Comparison of ENCODE assay signal across 8 cellular contexts in genomic region chr15:88894819-88895767, GRCh38. TPM values are rescaled to one million over a fixed set of nuclear protein-coding genes. Genes with fewer than 3 reads are reported as not detected.
DNase-seq lines count a peak whose midpoint lies in the region; ATAC-seq and TF ChIP-seq lines count a peak whose summit lies in the region.

Gene HAPLN3, minus strand, starts transcription at chr15:88895544. Its CDS starts 8,246 bp downstream, at chr15:88887298.

- H3K36me3 ChIP-seq in RWPE2 (ENCODE audit: low read depth) = no peaks in the 10 kb centered on the region
- H3K36me3 ChIP-seq in skeletal muscle tissue (ENCODE audit: control insufficient read depth in 3 of 3, insufficient read depth in 3 of 3, low read length in 3 of 3) = peaks cover 7 to 12% (median 8%) of the 10 kb centered on the region in 3 donors

- TF ChIP-seq CTCF in RWPE2 (IDR thresholded peaks at IDR 0.05; ENCODE audit: poor library complexity, severe bottlenecking) = no peak

- peak within 1 kb of the TSS; percentile 86 for H3K4me3 Mint-ChIP-seq in activated naive CD4-positive, alpha-beta T cell treated with anti-CD3 and anti-CD28 coated beads for 36 hours

- H3K9ac ChIP-seq in skeletal muscle tissue (ENCODE audit: low read depth in 1 of 3, low read length in 3 of 3) = peak within 1 kb of the TSS in 2 of 3 donors; percentile 66 to 69

- no peaks in the 10 kb centered on the region for H3K27me3 Mint-ChIP-seq in activated naive CD4-positive, alpha-beta T cell treated with anti-CD3 and anti-CD28 coated beads for 36 hours (ENCODE audit: low read depth)

- H3K4me1 ChIP-seq in RWPE2 (ENCODE audit: insufficient read depth, poor library complexity, severe bottlenecking) (no peaks in the 10 kb centered on the region), skeletal muscle tissue (ENCODE audit: control insufficient read depth in 3 of 3, insufficient read depth in 3 of 3, low read length in 3 of 3) (peaks cover 34 to 49% (median 48%) of the 10 kb centered on the region in 3 donors)

- H3K9me3 ChIP-seq in RWPE2 (ENCODE audit: severe bottlenecking) = no peaks in the 10 kb centered on the region
- H3K9me3 ChIP-seq in skeletal muscle tissue (ENCODE audit: control insufficient read depth in 3 of 3, low read length in 3 of 3) = no peaks in the 10 kb centered on the region

- H3K27ac Mint-ChIP-seq in activated naive CD4-positive, alpha-beta T cell treated with anti-CD3 and anti-CD28 coated beads for 36 hours = peak within 1 kb of the TSS; percentile 78

- H3K27ac ChIP-seq in RWPE2 (ENCODE audit: poor library complexity, severe bottlenecking) (no peak within 1 kb of the TSS), skeletal muscle tissue (ENCODE audit: low read depth, low read length) (peak within 1 kb of the TSS; percentile 40)

- peaks cover 5% of the 10 kb centered on the region for H3K36me3 Mint-ChIP-seq in activated naive CD4-positive, alpha-beta T cell treated with anti-CD3 and anti-CD28 coated beads for 36 hours (ENCODE audit: low read depth)

- ATAC-seq in GM21717 (IDR thresholded peaks at IDR 0.05; ENCODE audit: unreplicated experiment) (peak; percentile 64), RWPE2 (ENCODE audit: low read depth) (peak; percentile 62)

- H3K4me3 ChIP-seq in RWPE2 (ENCODE audit: severe bottlenecking) (peak within 1 kb of the TSS; percentile 42), skeletal muscle tissue (ENCODE audit: low read length in 3 of 3) (peak within 1 kb of the TSS; percentile 57 to 64 (median 62))

- no peaks in the 10 kb centered on the region for H3K9me3 Mint-ChIP-seq in activated naive CD4-positive, alpha-beta T cell treated with anti-CD3 and anti-CD28 coated beads for 36 hours

- CTCF ChIA-PET in activated naive CD4-positive, alpha-beta T cell treated with anti-CD3 and anti-CD28 coated beads for 36 hours (lab: Charles Lee) = interaction anchor here (0.6 to 2.4 kb wide), 13 partner anchors 9 to 424 kb away, joined by 3 to 24 read pairs (median 3); no protein-coding TSS in a partner anchor

- peaks cover 38% of the 10 kb centered on the region for H3K4me1 Mint-ChIP-seq in activated naive CD4-positive, alpha-beta T cell treated with anti-CD3 and anti-CD28 coated beads for 36 hours (ENCODE audit: low read depth)

- intact Hi-C loops in activated naive CD4-positive, alpha-beta T cell treated with anti-CD3 and anti-CD28 coated beads for 36 hours (cut with micrococcal nuclease) = loop anchor here (1.0 to 5.0 kb wide), 11 partner anchors 9 to 440 kb away; partner anchors contain the start of genes ABHD2, DET1, FANCI and MFGE8

- DNase-seq in AG20443 (ENCODE audit: low spot score) = peak; percentile 78
- peak; percentile 79 for DNase-seq in RWPE2 (ENCODE audit: low spot score)
- peak; percentile 84 for DNase-seq in activated naive CD4-positive, alpha-beta T cell treated with anti-CD3 and anti-CD28 coated beads for 36 hours
- DNase-seq in hepatic stellate cell (ENCODE audit: low spot score) = peak; percentile 82
- no peak for DNase-seq in NCI-H2081 (lab: John Stamatoyannopoulos, UW)
- no peak for DNase-seq in pons (ENCODE audit: low spot score)

- H3K27me3 ChIP-seq in RWPE2 (ENCODE audit: insufficient read depth, poor library complexity, severe bottlenecking) = no peaks in the 10 kb centered on the region
- H3K27me3 ChIP-seq in skeletal muscle tissue (ENCODE audit: control insufficient read depth in 3 of 3, insufficient read depth in 3 of 3, low read length in 3 of 3) = peaks cover 6 to 14% (median 14%) of the 10 kb centered on the region in 3 donors

RNA-seq across cellular contexts. Expression of gene HAPLN3, which starts in this region (rescaled TPM):
- 100 to 1,000 TPM; 103 to 105 TPM for total RNA-seq in activated naive CD4-positive, alpha-beta T cell treated with anti-CD3 and anti-CD28 coated beads for 36 hours
- total RNA-seq in skeletal muscle tissue = 6.3 TPM

Comparison
In these comparisons a context has a peak if more than half of its experiments do, and no peak if none do; other contexts are left out.
1. RNA of gene HAPLN3 (total RNA-seq): 103 to 105 TPM in activated naive CD4-positive, alpha-beta T cell treated with anti-CD3 and anti-CD28 coated beads for 36 hours; 6.3 TPM in skeletal muscle tissue (single experiment); every median in the first group is over 10 times any median in the second.
2. DNase-seq: peak in AG20443 (single experiment), RWPE2 (single experiment), activated naive CD4-positive, alpha-beta T cell treated with anti-CD3 and anti-CD28 coated beads for 36 hours (single experiment) and hepatic stellate cell (single experiment); none in NCI-H2081 (0 of 2) and pons (single experiment).